16 cellular contexts compared by ENCODE assay signal in the genomic region with DNA sequence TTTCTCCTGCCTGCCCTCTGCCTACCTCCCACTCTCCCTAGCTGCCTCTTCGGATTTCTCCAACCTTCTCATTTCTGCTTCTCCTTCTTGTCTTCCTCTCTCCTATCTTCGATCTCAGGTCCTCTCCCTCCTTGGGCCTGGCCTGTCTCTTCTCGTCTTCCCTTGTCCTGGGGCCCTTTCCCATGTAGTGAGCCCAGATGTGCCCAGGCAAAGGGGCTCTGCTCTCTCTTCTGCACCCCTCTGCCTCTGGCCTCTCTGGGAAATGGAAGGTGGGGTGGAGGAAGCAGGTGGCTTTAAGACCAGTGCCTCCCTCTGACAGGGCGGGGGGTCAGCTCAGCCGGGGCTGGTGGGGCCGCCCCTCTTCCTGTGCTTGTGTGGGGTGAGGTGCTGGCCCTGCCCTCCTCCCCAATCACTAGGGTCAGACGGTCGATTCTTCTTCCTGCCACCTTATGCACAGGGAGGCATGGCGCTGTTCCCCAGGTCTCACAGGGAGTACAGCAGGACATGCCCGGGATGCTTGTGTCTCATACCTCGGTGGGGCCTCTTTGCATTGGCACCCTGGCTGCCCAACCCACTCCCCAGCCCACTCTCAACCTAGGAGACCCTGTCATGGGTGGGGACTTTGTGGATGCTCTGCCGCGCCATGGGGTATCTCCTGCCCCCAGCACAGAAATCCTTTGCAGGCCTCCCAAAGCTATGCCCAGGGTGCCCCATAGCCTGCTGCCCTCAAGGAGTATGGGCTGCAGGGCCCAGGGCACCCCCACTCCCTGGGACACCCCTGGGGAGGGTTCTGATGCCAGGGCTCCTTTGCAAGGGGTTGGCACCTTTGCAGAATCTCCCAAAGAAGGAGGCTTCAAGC.
DNase-seq lines count a peak whose midpoint lies in the region; ATAC-seq, FAIRE-seq and TF ChIP-seq lines count a peak whose summit lies in the region.
"Had no signal": no experiment of that assay in that cellular context is flagged by ENCODE, and none has a peak within 500 bp of the region (broad histone marks: within the 10 kb centered on the region; RNA-seq: fewer than 3 reads in every experiment).

No MANE protein-coding gene starts in this region.

- H3K4me3 ChIP-seq in right atrium auricular region (no peak overlapping the region), kidney (ENCODE audit: low read length in 2 of 2) (no peak overlapping the region), neutrophil (ENCODE audit: low read depth in 1 of 2, low read length in 1 of 2) (no peak overlapping the region)
- H3K4me3 ChIP-seq: ovary, smooth muscle cell had no signal

- TF ChIP-seq CTCF in right atrium auricular region (IDR thresholded peaks at IDR 0.05), result no peak
- TF ChIP-seq CTCF in kidney (IDR thresholded peaks at IDR 0.05; ENCODE audit: borderline replicate concordance, extremely low read depth, insufficient read depth), result no peak
- TF ChIP-seq CTCF in neutrophil (IDR thresholded peaks at IDR 0.05), result no peak

- FAIRE-seq in kidney (lab: Jason Lieb, UNC), result no peak

- intact Hi-C loops in cardiac septum (cut with DNase I), result no loop called here
- intact Hi-C loops in kidney (cut with DNase I), result no loop called here

- H3K27me3 ChIP-seq in right atrium auricular region (no peaks in the 10 kb centered on the region), neutrophil (no peaks in the 10 kb centered on the region)
- H3K27me3 ChIP-seq: ovary had no signal

- DNase-seq in cardiac septum (ENCODE audit: low spot score) (peak; percentile 70), right atrium auricular region (ENCODE audit: low spot score) (no peak), kidney (peak; percentile 64), ureter (ENCODE audit: low spot score) (peak; percentile 36), HT-29 (ENCODE audit: low spot score) (no peak), NCI-H187 treated with DMSO at 0.1 percent for 48 hours (lab: John Stamatoyannopoulos, UW) (no peak)
- DNase-seq: KG1; NCI-H1092; NCI-H2171; NCI-H774; stimulated activated naive CD4-positive, alpha-beta T cell had no signal

- H3K4me1 ChIP-seq in right atrium auricular region, result peaks cover 0 to 10% of the 10 kb centered on the region in 2 donors
- H3K4me1 ChIP-seq in kidney (ENCODE audit: control insufficient read depth in 1 of 2, insufficient read depth in 1 of 2, low read depth in 1 of 2, low read length in 2 of 2), result peaks cover 5 to 16% of the 10 kb centered on the region in 2 donors
- H3K4me1 ChIP-seq in neutrophil (ENCODE audit: control insufficient read depth in 1 of 2, insufficient read depth in 1 of 2, low read depth in 1 of 2, low read length in 1 of 2), result peaks cover 38 to 49% of the 10 kb centered on the region in 2 experiments

- H3K27ac ChIP-seq in right atrium auricular region (no peak overlapping the region), kidney (ENCODE audit: low read depth in 2 of 2, low read length in 2 of 2) (peak overlapping the region in 1 of 2 donors; percentile 65), neutrophil (peak overlapping the region; percentile 70)
- H3K27ac ChIP-seq: ovary, VCaP had no signal

- no peak overlapping the region for H3K9ac ChIP-seq in kidney (ENCODE audit: low read length in 2 of 2)

- H3K9me3 ChIP-seq in right atrium auricular region, result no peaks in the 10 kb centered on the region
- no peaks in the 10 kb centered on the region for H3K9me3 ChIP-seq in kidney (ENCODE audit: control insufficient read depth in 1 of 2, low read length in 2 of 2)
- no peaks in the 10 kb centered on the region for H3K9me3 ChIP-seq in neutrophil
- H3K9me3 ChIP-seq: ovary had no signal

- no peak for ATAC-seq in HG02759 (IDR thresholded peaks at IDR 0.05; ENCODE audit: unreplicated experiment)

- no peaks in the 10 kb centered on the region for H3K36me3 ChIP-seq in right atrium auricular region
- no peaks in the 10 kb centered on the region for H3K36me3 ChIP-seq in kidney (ENCODE audit: control insufficient read depth in 1 of 2, insufficient read depth in 2 of 2, low read length in 2 of 2)
- no peaks in the 10 kb centered on the region for H3K36me3 ChIP-seq in neutrophil
- H3K36me3 ChIP-seq: ovary had no signal

Comparison
In these comparisons a context has a peak if more than half of its experiments do, and no peak if none do; other contexts are left out.
1. DNase-seq: peak in cardiac septum (single experiment), kidney (single experiment) and ureter (single experiment); none in right atrium auricular region (single experiment), HT-29 (single experiment) and NCI-H187 treated with DMSO at 0.1 percent for 48 hours (single experiment).